Comparison of ENCODE assay signal across 1 cellular context in the genomic region with DNA sequence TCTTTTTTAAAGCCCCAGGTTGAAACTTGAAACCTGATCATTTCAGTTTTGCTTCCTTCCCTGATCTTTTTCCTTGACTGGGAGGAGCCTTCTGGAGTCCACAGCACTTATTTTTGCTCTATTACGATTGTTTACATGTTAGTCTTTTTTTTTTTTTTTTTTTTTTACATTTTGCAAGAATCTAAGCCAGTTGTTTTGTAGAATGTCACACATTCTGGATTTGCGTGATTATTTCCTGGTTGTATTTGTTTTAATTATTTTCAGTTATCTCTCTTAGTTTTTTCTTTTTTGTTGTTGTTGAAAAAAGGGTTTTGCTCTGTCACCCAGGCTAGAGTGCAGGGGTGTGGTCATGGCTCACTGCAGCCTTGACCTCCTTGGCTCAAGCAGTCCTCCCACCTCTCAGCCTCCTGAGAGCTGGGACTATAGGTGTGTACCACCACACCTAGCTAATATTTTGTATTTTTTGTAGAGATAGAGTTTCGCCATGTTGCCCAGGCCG.
TF ChIP-seq lines count a peak whose summit lies in the region.

No MANE protein-coding gene starts in this region.

TF ChIP-seq in K562, 482 proteins besides CTCF, POLR2A, EP300 and RAD21 (continued from another document and continues in another):
- TF ChIP-seq, protein P1, sequence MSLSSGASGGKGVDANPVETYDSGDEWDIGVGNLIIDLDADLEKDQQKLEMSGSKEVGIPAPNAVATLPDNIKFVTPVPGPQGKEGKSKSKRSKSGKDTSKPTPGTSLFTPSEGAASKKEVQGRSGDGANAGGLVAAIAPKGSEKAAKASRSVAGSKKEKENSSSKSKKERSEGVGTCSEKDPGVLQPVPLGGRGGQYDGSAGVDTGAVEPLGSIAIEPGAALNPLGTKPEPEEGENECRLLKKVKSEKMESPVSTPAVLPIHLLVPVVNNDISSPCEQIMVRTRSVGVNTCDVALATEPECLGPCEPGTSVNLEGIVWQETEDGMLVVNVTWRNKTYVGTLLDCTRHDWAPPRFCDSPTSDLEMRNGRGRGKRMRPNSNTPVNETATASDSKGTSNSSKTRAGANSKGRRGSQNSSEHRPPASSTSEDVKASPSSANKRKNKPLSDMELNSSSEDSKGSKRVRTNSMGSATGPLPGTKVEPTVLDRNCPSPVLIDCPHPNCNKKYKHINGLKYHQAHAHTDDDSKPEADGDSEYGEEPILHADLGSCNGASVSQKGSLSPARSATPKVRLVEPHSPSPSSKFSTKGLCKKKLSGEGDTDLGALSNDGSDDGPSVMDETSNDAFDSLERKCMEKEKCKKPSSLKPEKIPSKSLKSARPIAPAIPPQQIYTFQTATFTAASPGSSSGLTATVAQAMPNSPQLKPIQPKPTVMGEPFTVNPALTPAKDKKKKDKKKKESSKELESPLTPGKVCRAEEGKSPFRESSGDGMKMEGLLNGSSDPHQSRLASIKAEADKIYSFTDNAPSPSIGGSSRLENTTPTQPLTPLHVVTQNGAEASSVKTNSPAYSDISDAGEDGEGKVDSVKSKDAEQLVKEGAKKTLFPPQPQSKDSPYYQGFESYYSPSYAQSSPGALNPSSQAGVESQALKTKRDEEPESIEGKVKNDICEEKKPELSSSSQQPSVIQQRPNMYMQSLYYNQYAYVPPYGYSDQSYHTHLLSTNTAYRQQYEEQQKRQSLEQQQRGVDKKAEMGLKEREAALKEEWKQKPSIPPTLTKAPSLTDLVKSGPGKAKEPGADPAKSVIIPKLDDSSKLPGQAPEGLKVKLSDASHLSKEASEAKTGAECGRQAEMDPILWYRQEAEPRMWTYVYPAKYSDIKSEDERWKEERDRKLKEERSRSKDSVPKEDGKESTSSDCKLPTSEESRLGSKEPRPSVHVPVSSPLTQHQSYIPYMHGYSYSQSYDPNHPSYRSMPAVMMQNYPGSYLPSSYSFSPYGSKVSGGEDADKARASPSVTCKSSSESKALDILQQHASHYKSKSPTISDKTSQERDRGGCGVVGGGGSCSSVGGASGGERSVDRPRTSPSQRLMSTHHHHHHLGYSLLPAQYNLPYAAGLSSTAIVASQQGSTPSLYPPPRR (CRISPR knock-in tag; IDR thresholded peaks at IDR 0.05; ENCODE audit: borderline replicate concordance) = no peak
- TF ChIP-seq NBN (IDR thresholded peaks at IDR 0.05; ENCODE audit: low read depth) (0 out of 2 replicates have a peak, but pooled peaks have one; percentile 36), BRD9 (IDR thresholded peaks at IDR 0.05; ENCODE audit: low read depth, partially characterized antibody) (no peak), DMBX1 (CRISPR knock-in tag; IDR thresholded peaks at IDR 0.05; ENCODE audit: borderline replicate concordance) (no peak), ZBTB2 (IDR thresholded peaks at IDR 0.05) (no peak), ZNF444 (CRISPR knock-in tag; IDR thresholded peaks at IDR 0.05) (no peak), ESRRB (CRISPR knock-in tag; IDR thresholded peaks at IDR 0.05; ENCODE audit: borderline replicate concordance) (no peak), ETS2 (tag; IDR thresholded peaks at IDR 0.05; ENCODE audit: borderline replicate concordance, poor library complexity, severe bottlenecking) (no peak), HDAC3 (IDR thresholded peaks at IDR 0.05; ENCODE audit: borderline replicate concordance, partially characterized antibody) (peak; percentile 14), ZBTB40 (IDR thresholded peaks at IDR 0.05) (0 out of 2 replicates have a peak, but pooled peaks have one; percentile 33), ZBTB40 (CRISPR knock-in tag; IDR thresholded peaks at IDR 0.05) (no peak), ZNF23 (CRISPR knock-in tag; IDR thresholded peaks at IDR 0.05) (no peak), STAT5B (CRISPR knock-in tag; IDR thresholded peaks at IDR 0.05) (no peak), SIN3A (IDR thresholded peaks at IDR 0.05; ENCODE audit: borderline replicate concordance in 2 of 2, control insufficient read depth in 1 of 2, low read depth in 2 of 2, low read length in 2 of 2) (peak in 1 of 2 experiments; percentile 15; a peak in 1 of 4 replicates), E2F6 (IDR thresholded peaks at IDR 0.05; ENCODE audit: borderline replicate concordance in 1 of 2, extremely low read depth in 1 of 2, insufficient read depth in 1 of 2, insufficient read length in 1 of 2, low read depth in 1 of 2, low read length in 1 of 2, poor library complexity in 1 of 2, severe bottlenecking in 1 of 2) (no peak), MAFK (IDR thresholded peaks at IDR 0.05; ENCODE audit: low read length) (peak; percentile 35; the same call in 1 of the 2 replicates), CGGBP1 (CRISPR knock-in tag; IDR thresholded peaks at IDR 0.05) (no peak), HDGF (IDR thresholded peaks at IDR 0.05) (no peak), RAD51 (IDR thresholded peaks at IDR 0.05; ENCODE audit: borderline replicate concordance, low read depth) (no peak), PCBP2 (IDR thresholded peaks at IDR 0.05; ENCODE audit: low read depth, low read length, poor library complexity, severe bottlenecking) (no peak), PML (IDR thresholded peaks at IDR 0.05; ENCODE audit: low read length) (no peak), ZNF764 (CRISPR knock-in tag; IDR thresholded peaks at IDR 0.05; ENCODE audit: low read depth) (no peak), ZC3H4 (CRISPR knock-in tag; IDR thresholded peaks at IDR 0.05; ENCODE audit: borderline replicate concordance) (no peak), LEF1 (IDR thresholded peaks at IDR 0.05) (peak; percentile 60; the same call in 1 of the 2 replicates), NFYB (IDR thresholded peaks at IDR 0.05; ENCODE audit: extremely low read depth, insufficient read length) (no peak), XRCC3 (IDR thresholded peaks at IDR 0.05) (no peak), ZNF212 (CRISPR knock-in tag; IDR thresholded peaks at IDR 0.05) (no peak), KLF16 (IDR thresholded peaks at IDR 0.05) (no peak), POLR2G (IDR thresholded peaks at IDR 0.05; ENCODE audit: low read depth, low read length) (no peak), CBX5 (IDR thresholded peaks at IDR 0.05; ENCODE audit: borderline replicate concordance, low read depth) (no peak), ARID3B (CRISPR knock-in tag; IDR thresholded peaks at IDR 0.05; ENCODE audit: borderline replicate concordance) (no peak), IFI16 (CRISPR knock-in tag; IDR thresholded peaks at IDR 0.05) (no peak), PRMT5 (CRISPR knock-in tag; IDR thresholded peaks at IDR 0.05) (no peak), ZBTB7A (IDR thresholded peaks at IDR 0.05; ENCODE audit: borderline replicate concordance, control insufficient read depth, low read depth, low read length) (peak; percentile 33; the same call in 1 of the 2 replicates), MAFG (tag; conservative IDR thresholded peaks at IDR 0.05) (peak; percentile 50; the same call in 1 of the 2 replicates), MAX (CRISPR knock-in tag; IDR thresholded peaks at IDR 0.05) (no peak), MCM3 (IDR thresholded peaks at IDR 0.05) (no peak), FOXM1 (IDR thresholded peaks at IDR 0.05; ENCODE audit: low read depth) (no peak), FOXM1 (CRISPR knock-in tag; IDR thresholded peaks at IDR 0.05; ENCODE audit: low read depth) (no peak), SP2 (IDR thresholded peaks at IDR 0.05; ENCODE audit: extremely low read depth, low read depth, low read length, poor library complexity, severe bottlenecking) (no peak), RUNX1 (IDR thresholded peaks at IDR 0.05; ENCODE audit: low read depth) (no peak)
- TF ChIP-seq, protein P2, sequence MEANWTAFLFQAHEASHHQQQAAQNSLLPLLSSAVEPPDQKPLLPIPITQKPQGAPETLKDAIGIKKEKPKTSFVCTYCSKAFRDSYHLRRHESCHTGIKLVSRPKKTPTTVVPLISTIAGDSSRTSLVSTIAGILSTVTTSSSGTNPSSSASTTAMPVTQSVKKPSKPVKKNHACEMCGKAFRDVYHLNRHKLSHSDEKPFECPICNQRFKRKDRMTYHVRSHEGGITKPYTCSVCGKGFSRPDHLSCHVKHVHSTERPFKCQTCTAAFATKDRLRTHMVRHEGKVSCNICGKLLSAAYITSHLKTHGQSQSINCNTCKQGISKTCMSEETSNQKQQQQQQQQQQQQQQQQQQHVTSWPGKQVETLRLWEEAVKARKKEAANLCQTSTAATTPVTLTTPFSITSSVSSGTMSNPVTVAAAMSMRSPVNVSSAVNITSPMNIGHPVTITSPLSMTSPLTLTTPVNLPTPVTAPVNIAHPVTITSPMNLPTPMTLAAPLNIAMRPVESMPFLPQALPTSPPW (CRISPR knock-in tag; IDR thresholded peaks at IDR 0.05) = no peak
